Comparison of ENCODE assay signal across 8 cellular contexts in genomic region chr22:50327711-50328019, GRCh38. TPM values are rescaled to one million over a fixed set of nuclear protein-coding genes. Genes with fewer than 3 reads are reported as not detected.
DNase-seq lines count a peak whose midpoint lies in the region; TF ChIP-seq lines count a peak whose summit lies in the region.

No MANE protein-coding gene starts in this region.

- H3K9me3 ChIP-seq in hepatocyte (ENCODE audit: low read depth): no peaks in the 10 kb centered on the region

- H3K4me3 Mint-ChIP-seq in activated CD4-positive, alpha-beta memory T cell treated with anti-CD3 and anti-CD28 coated beads for 36 hours: peak overlapping the region; percentile 73

- no peak overlapping the region for H3K27ac Mint-ChIP-seq in activated CD4-positive, alpha-beta memory T cell treated with anti-CD3 and anti-CD28 coated beads for 36 hours

- peak overlapping the region; percentile 74 for H3K4me3 ChIP-seq in H7 (ENCODE audit: insufficient read depth, low read depth, low read length)
- peak overlapping the region; percentile 100 for H3K4me3 ChIP-seq in hepatocyte
- H3K4me3 ChIP-seq in skin epidermis: peak overlapping the region; percentile 65 to 89 (median 76)

- H3K27ac ChIP-seq in hepatocyte: peak overlapping the region; percentile 99
- peak overlapping the region; percentile 88 to 99 (median 98) for H3K27ac ChIP-seq in skin epidermis

- POLR2A ChIA-PET in activated CD4-positive, alpha-beta memory T cell treated with anti-CD3 and anti-CD28 coated beads for 36 hours (lab: Charles Lee): no interaction called here

- H3K36me3 Mint-ChIP-seq in activated CD4-positive, alpha-beta memory T cell treated with anti-CD3 and anti-CD28 coated beads for 36 hours: no peaks in the 10 kb centered on the region

- H2AFZ ChIP-seq in hepatocyte: peak overlapping the region; percentile 100

- H4K20me1 ChIP-seq in hepatocyte (ENCODE audit: insufficient read depth, poor library complexity, severe bottlenecking): no peaks in the 10 kb centered on the region

- no peak for DNase-seq in H7
- DNase-seq in activated CD4-positive, alpha-beta memory T cell treated with anti-CD3 and anti-CD28 coated beads for 36 hours: no peak
- no peak for DNase-seq in hepatocyte (ENCODE audit: low spot score)
- DNase-seq in T-helper 9 cell: no peak
- no peak for DNase-seq in NCI-H510A treated with DMSO at 0.1 percent for 48 hours (lab: John Stamatoyannopoulos, UW)
- no peak for DNase-seq in SW480 (ENCODE audit: low spot score)
- DNase-seq in stimulated activated CD4-positive, alpha-beta T cell treated with anti-CD3 and anti-CD28 coated beads, Interleukin-4, amount 100 ng/mL, for 4 hours: no peak

- 96% methylated on average over 22 of the region's 22 CpGs for WGBS in hepatocyte (ENCODE audit: low lambda C conversion rate, missing lambda C conversion rate)

- peaks cover 10% of the 10 kb centered on the region for H3K27me3 ChIP-seq in H7 (ENCODE audit: control insufficient read depth, insufficient read depth, low read length)
- no peaks in the 10 kb centered on the region for H3K27me3 ChIP-seq in hepatocyte

- H3K9me2 ChIP-seq in hepatocyte (replicated peaks; ENCODE audit: insufficient read depth): no peaks in the 10 kb centered on the region

- H3K79me2 ChIP-seq in hepatocyte: peaks cover 11% of the 10 kb centered on the region

- no peaks in the 10 kb centered on the region for H3K9me3 Mint-ChIP-seq in activated CD4-positive, alpha-beta memory T cell treated with anti-CD3 and anti-CD28 coated beads for 36 hours

- H3K4me1 ChIP-seq in hepatocyte (ENCODE audit: insufficient read depth): peaks cover 9% of the 10 kb centered on the region

- no peak for TF ChIP-seq CTCF in hepatocyte (IDR thresholded peaks at IDR 0.05; ENCODE audit: poor library complexity)

- CTCF ChIA-PET in activated CD4-positive, alpha-beta memory T cell treated with anti-CD3 and anti-CD28 coated beads for 36 hours (lab: Charles Lee): interaction anchor here (0.6 to 6.0 kb wide), 17 partner anchors 8 to 87 kb away, joined by 3 to 33 read pairs (median 6); partner anchors contain the start of genes HDAC10 and TUBGCP6

- H3K4me1 Mint-ChIP-seq in activated CD4-positive, alpha-beta memory T cell treated with anti-CD3 and anti-CD28 coated beads for 36 hours (ENCODE audit: low read depth): peaks cover 10% of the 10 kb centered on the region

- peak overlapping the region; percentile 97 for H3K4me2 ChIP-seq in hepatocyte

- intact Hi-C loops in activated CD4-positive, alpha-beta memory T cell treated with anti-CD3 and anti-CD28 coated beads for 36 hours (cut with micrococcal nuclease): loop anchor here (1.0 to 2.0 kb wide), 2 partner anchors 15 to 51 kb away; partner anchors contain the start of gene PPP6R2

- no peaks in the 10 kb centered on the region for H3K36me3 ChIP-seq in H7 (replicated peaks; ENCODE audit: control insufficient read depth, insufficient read depth, low read length)
- H3K36me3 ChIP-seq in hepatocyte (replicated peaks; ENCODE audit: insufficient read depth, low read depth): no peaks in the 10 kb centered on the region

- peaks cover 7% of the 10 kb centered on the region for H3K27me3 Mint-ChIP-seq in activated CD4-positive, alpha-beta memory T cell treated with anti-CD3 and anti-CD28 coated beads for 36 hours

RNA-seq across cellular contexts. Expression of gene DENND6B, which starts 0.9 kb away (rescaled TPM):
- 0.52 and 1.1 TPM in 2 replicates for total RNA-seq in H7 (2014; rRNA removed; shearing (Covaris generic))
- total RNA-seq in activated CD4-positive, alpha-beta memory T cell treated with anti-CD3 and anti-CD28 coated beads for 36 hours: 1 to 10 TPM; 3.5 to 3.6 TPM
- total RNA-seq in hepatocyte: 3.1 and 3.3 TPM in 2 replicates
- polyA plus RNA-seq in hepatocyte: 8.7 and 9.0 TPM in 2 replicates

RNA-seq across cellular contexts. Expression of gene PPP6R2, which starts 15.5 kb away (rescaled TPM):
- total RNA-seq in H7 (2014; rRNA removed; shearing (Covaris generic)): 47.0 and 48.7 TPM in 2 replicates
- total RNA-seq in activated CD4-positive, alpha-beta memory T cell treated with anti-CD3 and anti-CD28 coated beads for 36 hours: 10 to 100 TPM; 41.2 to 41.7 TPM
- 43.9 and 57.9 TPM in 2 replicates for total RNA-seq in hepatocyte
- polyA plus RNA-seq in hepatocyte: 44.1 and 47.0 TPM in 2 replicates

RNA-seq across cellular contexts. Expression of gene PLXNB2, which starts 20.2 kb away (rescaled TPM):
- 33.4 and 39.8 TPM in 2 replicates for total RNA-seq in H7 (2014; rRNA removed; shearing (Covaris generic))
- total RNA-seq in activated CD4-positive, alpha-beta memory T cell treated with anti-CD3 and anti-CD28 coated beads for 36 hours: 1 to 10 TPM; 6.3 to 8.3 TPM
- 91.4 and 113 TPM in 2 replicates for total RNA-seq in hepatocyte
- 147 and 158 TPM in 2 replicates for polyA plus RNA-seq in hepatocyte

RNA-seq across cellular contexts. Expression of gene MAPK11, which starts 57.5 kb away (rescaled TPM):
- total RNA-seq in H7 (2014; rRNA removed; shearing (Covaris generic)): 1.4 and 2.4 TPM in 2 replicates
- total RNA-seq in activated CD4-positive, alpha-beta memory T cell treated with anti-CD3 and anti-CD28 coated beads for 36 hours: 10 to 100 TPM; 23.1 to 24.6 TPM
- total RNA-seq in hepatocyte: 1.4 and 2.3 TPM in 2 replicates
- 0.62 and 1.1 TPM in 2 replicates for polyA plus RNA-seq in hepatocyte
